In genomic region chr11:113901141-113901540, GRCh38 we compare ENCODE assay signal across 30 cellular contexts. TPM values are rescaled to one million over a fixed set of nuclear protein-coding genes. Genes with fewer than 3 reads are reported as not detected.
A peak's percentile ranks its signal among the peaks of the same experiment; 100 is the strongest.
DNase-seq lines count a peak whose midpoint lies in the region; ATAC-seq, FAIRE-seq and TF ChIP-seq lines count a peak whose summit lies in the region.
"Had no signal": no experiment of that assay in that cellular context is flagged by ENCODE, and none has a peak within 500 bp of the region (broad histone marks: within the 10 kb centered on the region; RNA-seq: fewer than 3 reads in every experiment).

No MANE protein-coding gene starts in this region.

- 56% methylated on average over 2 of the region's 2 CpGs for WGBS in HepG2 (ENCODE audit: low lambda C conversion rate)
- 90% methylated on average over 2 of the region's 2 CpGs for WGBS in right lobe of liver (ENCODE audit: insufficient coverage, low coverage, low lambda C conversion rate, missing lambda C conversion rate)
- WGBS in mammary epithelial cell (ENCODE audit: low coverage, missing lambda C conversion rate): 83% methylated on average over 2 of the region's 2 CpGs

- no peak overlapping the region for H3K9ac ChIP-seq in HepG2 (ENCODE audit: insufficient read depth, low read depth, low read length)
- no peak overlapping the region for H3K9ac ChIP-seq in mammary epithelial cell (ENCODE audit: insufficient read depth, low read length)
- H3K9ac ChIP-seq: BLaER1 had no signal

- in situ Hi-C loops in HepG2 (cut with HindIII; ENCODE audit: extremely low pct_ligation_motif_present, low pct_unique_long_range_greater_than_20kb): no loop called here
- in situ Hi-C loops in mammary epithelial cell (cut with MboI; ENCODE audit: low sequenced_read_pairs in 2 of 2): loop anchor here in 1 of 2 donors (10.0 kb wide), 1 partner anchor 364 kb away; no protein-coding TSS in a partner anchor

- H3K9me3 ChIP-seq in HepG2 (ENCODE audit: low read length) (no peaks in the 10 kb centered on the region), right lobe of liver (no peaks in the 10 kb centered on the region), mammary epithelial cell (replicated peaks; ENCODE audit: insufficient read depth, low read length) (no peaks in the 10 kb centered on the region)
- H3K9me3 ChIP-seq: BE2C, BLaER1 had no signal

- H3K27ac Mint-ChIP-seq in activated CD8-positive, alpha-beta T cell treated with anti-CD3 and anti-CD28 coated beads, Interleukin-2, amount 10 ng/mL, durations not matched to agents 7 days and 5 days: no peak overlapping the region
- H3K27ac Mint-ChIP-seq: CD14-positive monocyte; CD4-positive, alpha-beta memory T cell; CD4-positive, CD25-positive, alpha-beta regulatory T cell had no signal

- no peaks in the 10 kb centered on the region for H3K9me3 Mint-ChIP-seq in activated CD8-positive, alpha-beta T cell treated with anti-CD3 and anti-CD28 coated beads, Interleukin-2, amount 10 ng/mL, durations not matched to agents 7 days and 5 days (ENCODE audit: insufficient read depth)
- H3K9me3 Mint-ChIP-seq: CD4-positive, alpha-beta memory T cell; CD4-positive, CD25-positive, alpha-beta regulatory T cell; CD8-positive, alpha-beta memory T cell had no signal

- no TSS peak for BruUV-seq in HepG2 (replicated peaks; lab: Mats Ljungman, UMichigan)
- no TSS peak for BruUV-seq in mammary epithelial cell (replicated peaks; lab: Mats Ljungman, UMichigan)

- TF ChIP-seq CTCF in HepG2 (CRISPR knock-in tag; IDR thresholded peaks at IDR 0.05) (no peak), right lobe of liver (IDR thresholded peaks at IDR 0.05) (no peak), mammary epithelial cell (conservative IDR thresholded peaks at IDR 0.05 in 1 of 2, IDR thresholded peaks at IDR 0.05 in 1 of 2; ENCODE audit: extremely low read depth in 1 of 2, insufficient read depth in 1 of 2, low read depth in 1 of 2, low read length in 2 of 2) (no peak)

- H3K27ac ChIP-seq in HepG2 (ENCODE audit: extremely low read length, insufficient read depth, low read length) (no peak overlapping the region), right lobe of liver (no peak overlapping the region), mammary epithelial cell (ENCODE audit: insufficient read depth, low read depth, low read length) (no peak overlapping the region)
- H3K27ac ChIP-seq: BLaER1 had no signal

- H3K4me3 Mint-ChIP-seq in activated CD8-positive, alpha-beta T cell treated with anti-CD3 and anti-CD28 coated beads, Interleukin-2, amount 10 ng/mL, durations not matched to agents 7 days and 5 days: no peak overlapping the region
- H3K4me3 Mint-ChIP-seq: CD14-positive monocyte; CD4-positive, alpha-beta memory T cell; CD4-positive, CD25-positive, alpha-beta regulatory T cell; CD8-positive, alpha-beta memory T cell had no signal

- no peaks in the 10 kb centered on the region for H3K36me3 Mint-ChIP-seq in activated CD8-positive, alpha-beta T cell treated with anti-CD3 and anti-CD28 coated beads, Interleukin-2, amount 10 ng/mL, durations not matched to agents 7 days and 5 days (ENCODE audit: low read depth)
- H3K36me3 Mint-ChIP-seq: CD14-positive monocyte; CD4-positive, alpha-beta memory T cell; CD4-positive, CD25-positive, alpha-beta regulatory T cell; CD8-positive, alpha-beta memory T cell had no signal

- intact Hi-C loops in HepG2 (cut with micrococcal nuclease; ENCODE audit: unreplicated experiment) (no loop called here), right lobe of liver (cut with DNase I) (no loop called here), mammary epithelial cell (cut with micrococcal nuclease) (no loop called here)

- ATAC-seq in HepG2: no peak
- no peak for ATAC-seq in right lobe of liver
- no peak for ATAC-seq in activated CD8-positive, alpha-beta T cell treated with anti-CD3 and anti-CD28 coated beads, Interleukin-2, amount 10 ng/mL, durations not matched to agents 7 days and 5 days
- ATAC-seq: GM12878 had no signal

- H3K27me3 ChIP-seq in HepG2 (ENCODE audit: control insufficient read depth in 1 of 2, insufficient read depth in 2 of 2, low read length in 2 of 2): no peaks in the 10 kb centered on the region
- no peaks in the 10 kb centered on the region for H3K27me3 ChIP-seq in right lobe of liver
- H3K27me3 ChIP-seq in mammary epithelial cell (ENCODE audit: insufficient read depth, low read length): no peaks in the 10 kb centered on the region
- H3K27me3 ChIP-seq: BE2C, BLaER1 had no signal

- dilution Hi-C loops in mammary epithelial cell (cut with HindIII; ENCODE audit: low sequenced_read_pairs): no loop called here

- no peaks in the 10 kb centered on the region for H3K4me1 Mint-ChIP-seq in activated CD8-positive, alpha-beta T cell treated with anti-CD3 and anti-CD28 coated beads, Interleukin-2, amount 10 ng/mL, durations not matched to agents 7 days and 5 days (ENCODE audit: low read depth)

- CTCF ChIA-PET in HepG2 (lab: Yijun Ruan, JAX; ENCODE audit: low intra/inter-chr PET ratio, low total read pairs): no interaction called here
- CTCF ChIA-PET in mammary epithelial cell (lab: Charles Lee; ENCODE audit: low non-redundant PET): interaction anchor here (0.5 kb wide), 1 partner anchor 579 kb away, joined by 4 read pairs; no protein-coding TSS in a partner anchor
- CTCF ChIA-PET in activated CD8-positive, alpha-beta T cell treated with anti-CD3 and anti-CD28 coated beads, Interleukin-2, amount 10 ng/mL, durations not matched to agents 7 days and 5 days (lab: Charles Lee): no interaction called here

- H3K4me2 ChIP-seq in HepG2 (ENCODE audit: low read depth, low read length): no peak overlapping the region
- no peak overlapping the region for H3K4me2 ChIP-seq in mammary epithelial cell (ENCODE audit: insufficient read depth, low read depth, low read length)
- H3K4me2 ChIP-seq: BLaER1 had no signal

- POLR2A ChIA-PET in HepG2 (lab: Yijun Ruan, JAX): interaction anchor here (0.8 kb wide), 1 partner anchor 25 kb away, joined by 3 read pairs; the partner anchor contains the start of gene USP28
- POLR2A ChIA-PET in activated CD8-positive, alpha-beta T cell treated with anti-CD3 and anti-CD28 coated beads, Interleukin-2, amount 10 ng/mL, durations not matched to agents 7 days and 5 days (lab: Charles Lee): no interaction called here

- H3K79me2 ChIP-seq in HepG2 (ENCODE audit: insufficient read depth, low read length) (no peaks in the 10 kb centered on the region), mammary epithelial cell (ENCODE audit: insufficient read depth, low read length) (no peaks in the 10 kb centered on the region)

- no peak for TF ChIP-seq RAD21 in HepG2 (CRISPR knock-in tag; IDR thresholded peaks at IDR 0.05)

- peaks cover 28% of the 10 kb centered on the region for H3K4me1 ChIP-seq in HepG2 (ENCODE audit: insufficient read depth, low read length)
- peaks cover 0 to under 1% (median 0%) of the 10 kb centered on the region in 4 donors for H3K4me1 ChIP-seq in right lobe of liver
- H3K4me1 ChIP-seq in mammary epithelial cell (ENCODE audit: insufficient read depth, low read length): no peaks in the 10 kb centered on the region
- H3K4me1 ChIP-seq: BLaER1 had no signal

- peaks cover 16% of the 10 kb centered on the region for H3K27me3 Mint-ChIP-seq in activated CD8-positive, alpha-beta T cell treated with anti-CD3 and anti-CD28 coated beads, Interleukin-2, amount 10 ng/mL, durations not matched to agents 7 days and 5 days (ENCODE audit: low read depth)

- H3K4me3 ChIP-seq in HepG2 (replicated peaks in 1 of 3; ENCODE audit: insufficient read depth in 1 of 3, low read depth in 2 of 3, low read length in 3 of 3): no peak overlapping the region
- H3K4me3 ChIP-seq in right lobe of liver: no peak overlapping the region
- no peak overlapping the region for H3K4me3 ChIP-seq in mammary epithelial cell (replicated peaks in 1 of 3; ENCODE audit: insufficient read depth in 1 of 3, low read depth in 2 of 3, low read length in 3 of 3)
- H3K4me3 ChIP-seq: BLaER1, GM12878 had no signal

- DNase-seq in HepG2 (ENCODE audit: low spot score) (no peak), right lobe of liver (no peak), islet precursor cell (peak; percentile 8), mammary epithelial cell (no peak)
- DNase-seq in activated CD8-positive, alpha-beta T cell treated with anti-CD3 and anti-CD28 coated beads, Interleukin-2, amount 10 ng/mL, durations not matched to agents 7 days and 5 days: no peak
- DNase-seq: 8988T; ACHN; BE2C; C1 segment of cervical spinal cord; CD4-positive, alpha-beta memory T cell; CD4-positive, CD25-positive, alpha-beta regulatory T cell; CD8-positive, alpha-beta memory T cell; COR-L47; DMS 273 treated with DMSO at 0.1 percent for 48 hours; DMS153; DMS53; DMS79; DND-41; EL; GDM1 had no signal

- TF ChIP-seq EP300 in HepG2 (IDR thresholded peaks at IDR 0.05; ENCODE audit: low read depth in 2 of 2, low read length in 2 of 2) (no peak), HepG2 (CRISPR knock-in tag; IDR thresholded peaks at IDR 0.05; ENCODE audit: borderline replicate concordance) (no peak)

- H2AFZ ChIP-seq in HepG2 (ENCODE audit: low read length) (no peak overlapping the region), mammary epithelial cell (ENCODE audit: low read depth, low read length) (no peak overlapping the region)

- H3K36me3 ChIP-seq in HepG2 (replicated peaks in 1 of 2; ENCODE audit: control insufficient read depth in 1 of 2, insufficient read depth in 2 of 2, low read length in 2 of 2) (no peaks in the 10 kb centered on the region), right lobe of liver (no peaks in the 10 kb centered on the region), mammary epithelial cell (ENCODE audit: insufficient read depth, low read length) (no peaks in the 10 kb centered on the region)
- H3K36me3 ChIP-seq: BE2C, BLaER1 had no signal

- no peak for FAIRE-seq in HepG2 (lab: Jason Lieb, UNC)
- FAIRE-seq: A204.1, GM12878, GM12892, GM18507 had no signal

- H4K20me1 ChIP-seq in HepG2 (ENCODE audit: insufficient read depth, low read length) (no peaks in the 10 kb centered on the region), mammary epithelial cell (ENCODE audit: insufficient read depth, low read length) (no peaks in the 10 kb centered on the region)
- H4K20me1 ChIP-seq: BLaER1 had no signal

- TF ChIP-seq POLR2A in HepG2 (IDR thresholded peaks at IDR 0.05; ENCODE audit: insufficient read depth in 1 of 2, low read depth in 2 of 2, low read length in 2 of 2) (no peak), right lobe of liver (IDR thresholded peaks at IDR 0.05) (no peak)

RNA-seq across cellular contexts. Expression of gene HTR3B, which starts 3.5 kb away (rescaled TPM):
- total RNA-seq in HepG2 (2016; rRNA removed; fragmentation: Illumina TruSeq; extraction: Trizol) (1.7 and 2.2 TPM in 2 replicates), right lobe of liver (not detected), mammary epithelial cell (not detected)
- total RNA-seq in HepG2 (2016; cell fraction: cytosol; rRNA removed; fragmentation: Illumina TruSeq; extraction: Trizol; ENCODE audit: low read depth): 1.1 and 1.6 TPM in 2 replicates
- total RNA-seq in HepG2 (2016; cell fraction: insoluble cytoplasmic fraction; rRNA removed; fragmentation: Illumina TruSeq; extraction: Trizol): 1.2 and 1.8 TPM in 2 replicates
- 1.6 and 3.1 TPM in 2 replicates for total RNA-seq in HepG2 (2016; cell fraction: membrane; rRNA removed; fragmentation: Illumina TruSeq; extraction: Trizol)
- total RNA-seq in HepG2 (2016; cell fraction: nucleus; rRNA removed; fragmentation: Illumina TruSeq; extraction: Trizol): 0.62 and 3.4 TPM in 2 replicates
- polyA plus RNA-seq in HepG2 (2011; rRNA removed) (0.05 and 0.09 TPM in 2 replicates), mammary epithelial cell (not detected)
- 0.05 TPM in 2 replicates for polyA plus RNA-seq in HepG2 (2011; cell fraction: cytosol; rRNA removed)
- not detected in 2 replicates for polyA plus RNA-seq in HepG2 (2011; cell fraction: nucleus; rRNA removed)
- polyA plus RNA-seq in HepG2 (2012): not detected in 2 replicates
- 0.97 and 1.3 TPM in 2 replicates for polyA plus RNA-seq in HepG2 (2016; cell fraction: cytosol; fragmentation: Illumina TruSeq; extraction: Trizol; ENCODE audit: low read depth)
- polyA plus RNA-seq in HepG2 (2016; cell fraction: insoluble cytoplasmic fraction; fragmentation: Illumina TruSeq; extraction: Trizol; ENCODE audit: low read depth): 0.92 and 1.2 TPM in 2 replicates
- 1.8 and 2.2 TPM in 2 replicates for polyA plus RNA-seq in HepG2 (2016; cell fraction: membrane; fragmentation: Illumina TruSeq; extraction: Trizol; ENCODE audit: low read depth)
- 1.3 and 1.5 TPM in 2 replicates for polyA plus RNA-seq in HepG2 (2016; cell fraction: nucleus; fragmentation: Illumina TruSeq; extraction: Trizol; ENCODE audit: insufficient read depth, low read depth)
- polyA minus RNA-seq in HepG2 (2011; rRNA and poly(A)+ RNA removed; ENCODE audit: low replicate concordance): 0.08 TPM in 1 of 2 replicates, not detected in the other
- not detected in 2 replicates for polyA minus RNA-seq in HepG2 (2011; cell fraction: cytosol; rRNA and poly(A)+ RNA removed)
- polyA minus RNA-seq in HepG2 (2011; cell fraction: nucleus; rRNA and poly(A)+ RNA removed): not detected in 2 replicates
- polyA minus RNA-seq in mammary epithelial cell: not detected
- total RNA-seq in activated CD8-positive, alpha-beta T cell treated with anti-CD3 and anti-CD28 coated beads, Interleukin-2, amount 10 ng/mL, durations not matched to agents 7 days and 5 days: not detected
- total RNA-seq: A673; CD4-positive, alpha-beta memory T cell; CD4-positive, CD25-positive, alpha-beta regulatory T cell; CD8-positive, alpha-beta memory T cell; Daoy; G401; GM12878 had no signal
- polyA plus RNA-seq: AG04450; CD4-positive, alpha-beta memory T cell; CD4-positive, CD25-positive, alpha-beta regulatory T cell; CD8-positive, alpha-beta memory T cell; GM12878 had no signal

RNA-seq across cellular contexts. Expression of gene USP28, which starts 25.8 kb away (rescaled TPM):
- 34.3 and 52.0 TPM in 2 replicates for total RNA-seq in HepG2 (2016; rRNA removed; fragmentation: Illumina TruSeq; extraction: Trizol)
- total RNA-seq in HepG2 (2016; cell fraction: cytosol; rRNA removed; fragmentation: Illumina TruSeq; extraction: Trizol; ENCODE audit: low read depth): 8.8 and 10.6 TPM in 2 replicates
- 36.7 and 47.2 TPM in 2 replicates for total RNA-seq in HepG2 (2016; cell fraction: insoluble cytoplasmic fraction; rRNA removed; fragmentation: Illumina TruSeq; extraction: Trizol)
- total RNA-seq in HepG2 (2016; cell fraction: membrane; rRNA removed; fragmentation: Illumina TruSeq; extraction: Trizol): 19.2 and 20.6 TPM in 2 replicates
- 30.7 and 35.4 TPM in 2 replicates for total RNA-seq in HepG2 (2016; cell fraction: nucleus; rRNA removed; fragmentation: Illumina TruSeq; extraction: Trizol)
- 27.6 and 29.6 TPM in 2 replicates for polyA plus RNA-seq in HepG2 (2011; rRNA removed)
- 11.8 and 14.3 TPM in 2 replicates for polyA plus RNA-seq in HepG2 (2011; cell fraction: cytosol; rRNA removed)
- polyA plus RNA-seq in HepG2 (2011; cell fraction: nucleus; rRNA removed): 26.1 and 29.2 TPM in 2 replicates
- polyA plus RNA-seq in HepG2 (2012): 12.9 and 17.0 TPM in 2 replicates
- polyA plus RNA-seq in HepG2 (2016; cell fraction: cytosol; fragmentation: Illumina TruSeq; extraction: Trizol; ENCODE audit: low read depth): 3.9 and 4.1 TPM in 2 replicates
- 28.6 and 29.4 TPM in 2 replicates for polyA plus RNA-seq in HepG2 (2016; cell fraction: insoluble cytoplasmic fraction; fragmentation: Illumina TruSeq; extraction: Trizol; ENCODE audit: low read depth)
- polyA plus RNA-seq in HepG2 (2016; cell fraction: membrane; fragmentation: Illumina TruSeq; extraction: Trizol; ENCODE audit: low read depth): 9.3 and 9.8 TPM in 2 replicates
- polyA plus RNA-seq in HepG2 (2016; cell fraction: nucleus; fragmentation: Illumina TruSeq; extraction: Trizol; ENCODE audit: insufficient read depth, low read depth): 25.6 and 33.9 TPM in 2 replicates
- 24.1 and 27.3 TPM in 2 replicates for polyA minus RNA-seq in HepG2 (2011; rRNA and poly(A)+ RNA removed; ENCODE audit: low replicate concordance)
- 23.8 and 28.1 TPM in 2 replicates for polyA minus RNA-seq in HepG2 (2011; cell fraction: cytosol; rRNA and poly(A)+ RNA removed)
- polyA minus RNA-seq in HepG2 (2011; cell fraction: nucleus; rRNA and poly(A)+ RNA removed): 34.2 and 35.4 TPM in 2 replicates
- 10 to 100 TPM; 12.1 to 15.3 (median 14.4) TPM for total RNA-seq in right lobe of liver
- total RNA-seq in mammary epithelial cell: 10 to 100 TPM; 30.3 to 31.7 TPM
- polyA plus RNA-seq in mammary epithelial cell: 29.4 TPM
- polyA minus RNA-seq in mammary epithelial cell: 122 TPM
- 10 to 100 TPM; 46.8 to 53.0 TPM for total RNA-seq in activated CD8-positive, alpha-beta T cell treated with anti-CD3 and anti-CD28 coated beads, Interleukin-2, amount 10 ng/mL, durations not matched to agents 7 days and 5 days
